ENCODE assay signal across 13 cellular contexts in genomic region chr3:97952280-97952679, GRCh38. TPM values are rescaled to one million over a fixed set of nuclear protein-coding genes. Genes with fewer than 3 reads are reported as not detected.
DNase-seq lines count a peak whose midpoint lies in the region; FAIRE-seq and TF ChIP-seq lines count a peak whose summit lies in the region.
"Had no signal": no experiment of that assay in that cellular context is flagged by ENCODE, and none has a peak within 500 bp of the region (broad histone marks: within the 10 kb centered on the region; RNA-seq: fewer than 3 reads in every experiment).

No MANE protein-coding gene starts in this region.

- H3K27me3 ChIP-seq in bronchial epithelial cell (ENCODE audit: control insufficient read depth, insufficient read depth, low read length): no peaks in the 10 kb centered on the region
- no peaks in the 10 kb centered on the region for H3K27me3 ChIP-seq in thyroid gland

- intact Hi-C loops in kidney (cut with DNase I) (no loop called here), thyroid gland (cut with DNase I) (no loop called here)

- H3K9me3 ChIP-seq in kidney (ENCODE audit: control insufficient read depth in 1 of 2, low read length in 2 of 2): no peaks in the 10 kb centered on the region
- H3K9me3 ChIP-seq in thyroid gland: no peaks in the 10 kb centered on the region

- H3K27ac ChIP-seq in kidney (ENCODE audit: low read depth in 2 of 2, low read length in 2 of 2) (peak overlapping the region in 1 of 2 donors; percentile 32), thyroid gland (peak overlapping the region; percentile 7 to 66 (median 63))
- H3K27ac ChIP-seq: 22Rv1 had no signal

- H3K36me3 ChIP-seq in bronchial epithelial cell (ENCODE audit: control insufficient read depth, insufficient read depth, low read length): peaks cover 8% of the 10 kb centered on the region
- H3K36me3 ChIP-seq in kidney (ENCODE audit: control insufficient read depth in 1 of 2, insufficient read depth in 2 of 2, low read length in 2 of 2): peaks cover 21 to 34% of the 10 kb centered on the region in 2 donors
- H3K36me3 ChIP-seq in thyroid gland: peaks cover 20 to 37% of the 10 kb centered on the region in 2 donors

- TF ChIP-seq POLR2A in thyroid gland (IDR thresholded peaks at IDR 0.05): no peak

- no peak overlapping the region for H3K9ac ChIP-seq in kidney (ENCODE audit: low read length in 2 of 2)

- TF ChIP-seq CTCF in bronchial epithelial cell (IDR thresholded peaks at IDR 0.05; ENCODE audit: insufficient read depth, low read length, severe bottlenecking) (no peak), kidney (IDR thresholded peaks at IDR 0.05; ENCODE audit: borderline replicate concordance, extremely low read depth, insufficient read depth) (no peak), thyroid gland (IDR thresholded peaks at IDR 0.05) (no peak)

- peak; percentile 6 for DNase-seq in DMS53 (lab: John Stamatoyannopoulos, UW)
- DNase-seq in DMS53 treated with DMSO at 0.1 percent for 48 hours (lab: John Stamatoyannopoulos, UW; ENCODE audit: unreplicated experiment): no peak
- peak; percentile 62 for DNase-seq in bronchial epithelial cell (ENCODE audit: low read depth)
- DNase-seq in kidney: peak; percentile 86
- no peak for DNase-seq in thyroid gland
- no peak for DNase-seq in GDM1 (lab: John Stamatoyannopoulos, UW)
- no peak for DNase-seq in superior temporal gyrus (ENCODE audit: extremely low spot score)
- no peak for DNase-seq in inferior parietal cortex (ENCODE audit: extremely low spot score)
- DNase-seq: NCI-H2107, T-helper 2 cell had no signal

- H3K4me1 ChIP-seq in kidney (ENCODE audit: control insufficient read depth in 1 of 2, insufficient read depth in 1 of 2, low read depth in 1 of 2, low read length in 2 of 2) (peaks cover 3 to 13% of the 10 kb centered on the region in 2 donors), thyroid gland (peaks cover 13 to 37% of the 10 kb centered on the region in 2 donors)

- 88 to 92% methylated on average over 3 of the region's 3 CpGs for WGBS in thyroid gland, 2 donors

- H3K4me3 ChIP-seq in bronchial epithelial cell (ENCODE audit: low read depth, low read length) (no peak overlapping the region), kidney (ENCODE audit: low read length in 2 of 2) (no peak overlapping the region), thyroid gland (replicated peaks in 1 of 3) (no peak overlapping the region)

- FAIRE-seq in bronchial epithelial cell (lab: Jason Lieb, UNC) (no peak), kidney (lab: Jason Lieb, UNC) (no peak)
- FAIRE-seq: G401.6, islet of Langerhans had no signal

RNA-seq across cellular contexts. Expression of gene RIOX2, which starts 20.0 kb away (rescaled TPM):
- total RNA-seq in bronchial epithelial cell (36.4 and 40.3 TPM in 2 replicates), kidney (26.7 TPM), thyroid gland (100 to 1,000 TPM in 2 of 4 donors, 10 to 100 TPM in 2; 61.6 to 109 (median 89.9) TPM)
- polyA plus RNA-seq in kidney (ENCODE audit: insufficient read depth, low read depth, low replicate concordance): 19.8 TPM

Comparison
In these comparisons a context has a peak if more than half of its experiments do, and no peak if none do; other contexts are left out.
1. DNase-seq: peak in DMS53 (single experiment), bronchial epithelial cell (single experiment) and kidney (single experiment); none in DMS53 treated with DMSO at 0.1 percent for 48 hours (single experiment), thyroid gland (0 of 2), GDM1 (single experiment), superior temporal gyrus (single experiment) and inferior parietal cortex (single experiment).